8 cellular contexts compared by ENCODE assay signal in the genomic region with DNA sequence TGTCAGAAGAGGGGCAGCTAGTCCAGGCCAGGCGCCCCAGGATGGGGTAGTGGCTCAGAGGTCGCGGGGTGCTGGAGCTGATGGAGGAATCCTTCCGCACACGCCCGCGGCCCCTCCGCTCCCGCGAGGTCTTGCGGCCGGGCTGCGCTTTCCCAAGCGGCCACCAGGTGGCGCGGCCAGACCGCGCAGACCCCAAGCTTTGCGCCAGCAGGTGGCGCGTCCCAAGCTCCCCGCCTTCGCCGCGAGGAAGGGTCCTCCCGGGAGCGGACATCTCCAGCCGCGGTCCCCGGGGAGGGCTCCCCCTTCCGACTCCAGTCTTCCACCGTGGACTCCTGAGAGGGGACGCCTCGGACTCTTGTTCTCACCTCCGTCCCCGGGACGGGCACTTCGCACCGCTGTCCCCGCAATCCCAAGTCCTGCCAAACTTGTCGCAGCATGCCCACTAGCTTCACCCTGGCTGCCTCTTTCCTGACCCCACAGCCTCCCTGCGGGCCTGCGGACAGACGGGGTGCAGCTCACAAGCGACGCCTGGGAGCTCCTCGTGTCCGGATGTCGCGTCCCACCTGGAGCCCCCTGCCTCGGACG. TPM values are rescaled to one million over a fixed set of nuclear protein-coding genes. Genes with fewer than 3 reads are reported as not detected.
DNase-seq lines count a peak whose midpoint lies in the region; ATAC-seq lines count a peak whose summit lies in the region.

No MANE protein-coding gene starts in this region.

- peaks cover 9% of the 10 kb centered on the region for H3K4me1 Mint-ChIP-seq in activated CD4-positive, alpha-beta memory T cell treated with anti-CD3 and anti-CD28 coated beads for 36 hours (ENCODE audit: low read depth)

- H3K9me3 ChIP-seq in ectodermal cell (ENCODE audit: control insufficient read depth, low read length) = no peaks in the 10 kb centered on the region

- POLR2A ChIA-PET in activated CD4-positive, alpha-beta memory T cell treated with anti-CD3 and anti-CD28 coated beads for 36 hours (lab: Charles Lee) = no interaction called here

- intact Hi-C loops in activated CD4-positive, alpha-beta memory T cell treated with anti-CD3 and anti-CD28 coated beads for 36 hours (cut with micrococcal nuclease) = loop anchor here (1.0 to 10.0 kb wide), 3 partner anchors 104 to 1028 kb away; no protein-coding TSS in a partner anchor

- peaks cover 8% of the 10 kb centered on the region for H3K4me1 ChIP-seq in ectodermal cell (ENCODE audit: control insufficient read depth, insufficient read depth, low read length)

- H3K27me3 ChIP-seq in ectodermal cell (ENCODE audit: control insufficient read depth, insufficient read depth, low read length, poor library complexity, severe bottlenecking) = peaks cover 45% of the 10 kb centered on the region

- H3K27ac ChIP-seq in ectodermal cell (ENCODE audit: insufficient read depth, low read depth, low read length, poor library complexity, severe bottlenecking) = no peak overlapping the region

- peak; percentile 39 for DNase-seq in SIG-M5 treated with dmso at 0.1 percent for 504 hours (lab: John Stamatoyannopoulos, UW; ENCODE audit: unreplicated experiment)
- no peak for DNase-seq in SIG-M5 (lab: John Stamatoyannopoulos, UW)
- DNase-seq in NCI-H2227 treated with DMSO at 0.1 percent for 48 hours (lab: John Stamatoyannopoulos, UW) = peak; percentile 19
- peak; percentile 72 for DNase-seq in activated CD4-positive, alpha-beta memory T cell treated with anti-CD3 and anti-CD28 coated beads for 36 hours
- DNase-seq in medulla oblongata (ENCODE audit: extremely low spot score) = peak; percentile 65
- DNase-seq in stimulated activated CD4-positive, alpha-beta T cell treated with anti-CD3 and anti-CD28 coated beads, TNF-alpha, amount 100 ng/mL, for 4 hours (ENCODE audit: low read depth in 3 of 3) = peak; percentile 28 to 54 (median 50)

- no peaks in the 10 kb centered on the region for H3K36me3 Mint-ChIP-seq in activated CD4-positive, alpha-beta memory T cell treated with anti-CD3 and anti-CD28 coated beads for 36 hours

- peak overlapping the region; percentile 45 for H3K4me3 ChIP-seq in ectodermal cell (ENCODE audit: insufficient read depth, low read depth, low read length)

- ATAC-seq in HG02943 (IDR thresholded peaks at IDR 0.05; ENCODE audit: low read depth, unreplicated experiment) = peak; percentile 76

- H3K4me3 Mint-ChIP-seq in activated CD4-positive, alpha-beta memory T cell treated with anti-CD3 and anti-CD28 coated beads for 36 hours = peak overlapping the region; percentile 63

- H3K27me3 Mint-ChIP-seq in activated CD4-positive, alpha-beta memory T cell treated with anti-CD3 and anti-CD28 coated beads for 36 hours = peaks cover 27% of the 10 kb centered on the region

- CTCF ChIA-PET in activated CD4-positive, alpha-beta memory T cell treated with anti-CD3 and anti-CD28 coated beads for 36 hours (lab: Charles Lee) = interaction anchor here (0.5 to 4.8 kb wide), 73 partner anchors 9 to 1242 kb away, joined by 3 to 135 read pairs (median 4); no protein-coding TSS in a partner anchor

- H3K36me3 ChIP-seq in ectodermal cell (ENCODE audit: control insufficient read depth, insufficient read depth, low read length) = no peaks in the 10 kb centered on the region

- peaks cover 13% of the 10 kb centered on the region for H3K9me3 Mint-ChIP-seq in activated CD4-positive, alpha-beta memory T cell treated with anti-CD3 and anti-CD28 coated beads for 36 hours

- 1% methylated on average over 52 of the region's 52 CpGs for WGBS in ectodermal cell, 2 experiments

- H3K27ac Mint-ChIP-seq in activated CD4-positive, alpha-beta memory T cell treated with anti-CD3 and anti-CD28 coated beads for 36 hours = no peak overlapping the region

RNA-seq across cellular contexts. Expression of gene KCNK18, which starts 19.4 kb away (rescaled TPM):
- total RNA-seq in activated CD4-positive, alpha-beta memory T cell treated with anti-CD3 and anti-CD28 coated beads for 36 hours = not detected
- not detected for polyA plus RNA-seq in ectodermal cell (2013, experiment 1 of 4)
- polyA plus RNA-seq in ectodermal cell (2013, experiment 2 of 4) = not detected
- not detected for polyA plus RNA-seq in ectodermal cell (2013, experiment 3 of 4)
- polyA plus RNA-seq in ectodermal cell (2013, experiment 4 of 4) = not detected

RNA-seq across cellular contexts. Expression of gene SLC18A2, which starts 24.2 kb away (rescaled TPM):
- total RNA-seq in activated CD4-positive, alpha-beta memory T cell treated with anti-CD3 and anti-CD28 coated beads for 36 hours = not detected
- 0.69 TPM for polyA plus RNA-seq in ectodermal cell (2013, experiment 1 of 4)
- 0.89 TPM for polyA plus RNA-seq in ectodermal cell (2013, experiment 2 of 4)
- polyA plus RNA-seq in ectodermal cell (2013, experiment 3 of 4) = 0.75 TPM
- 1.1 TPM for polyA plus RNA-seq in ectodermal cell (2013, experiment 4 of 4)
